26 cellular contexts compared by ENCODE assay signal in the genomic region with DNA sequence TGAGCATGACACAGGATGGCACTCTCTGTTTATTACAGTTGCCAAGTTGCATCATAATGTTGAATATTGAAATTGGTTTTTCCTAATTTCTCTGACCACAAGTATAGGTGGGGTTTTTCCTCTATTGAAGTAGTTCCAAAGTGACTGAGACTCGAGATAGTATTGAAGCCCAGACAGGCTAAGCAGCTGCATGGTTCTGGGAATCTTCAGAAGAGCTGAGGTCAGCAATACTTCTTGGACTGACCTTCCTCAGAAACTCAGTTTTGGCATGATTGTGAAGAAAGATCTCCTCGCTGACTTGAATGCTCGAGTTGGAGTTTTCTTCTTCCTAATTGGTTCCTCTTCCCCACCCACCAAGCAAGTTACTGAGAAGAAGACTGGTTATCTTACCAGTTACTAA.
A peak's percentile ranks its signal among the peaks of the same experiment; 100 is the strongest.
DNase-seq lines count a peak whose midpoint lies in the region; ATAC-seq and TF ChIP-seq lines count a peak whose summit lies in the region.
"Had no signal": no experiment of that assay in that cellular context is flagged by ENCODE, and none has a peak within 500 bp of the region (broad histone marks: within the 10 kb centered on the region; RNA-seq: fewer than 3 reads in every experiment).

No MANE protein-coding gene starts in this region.

- H3K4me3 Mint-ChIP-seq in activated naive CD4-positive, alpha-beta T cell treated with anti-CD3 and anti-CD28 coated beads for 36 hours = peak overlapping the region; percentile 36
- H3K4me3 Mint-ChIP-seq in CD4-positive, alpha-beta T cell = no peak overlapping the region
- H3K4me3 Mint-ChIP-seq: central memory CD8-positive, alpha-beta T cell; IgD-negative memory B cell; neural crest cell; stimulated activated naive B cell treated with anti-CD40 and anti-IgM and Interleukin-4, amounts not matched to agents 10 μg/mL and 1 μg/mL and 100 μg/mL, for 72 hours had no signal

- no peaks in the 10 kb centered on the region for H3K27me3 ChIP-seq in CD4-positive, alpha-beta T cell (ENCODE audit: control insufficient read depth, insufficient read depth, low read length)
- H3K27me3 ChIP-seq in prostate gland (replicated peaks; ENCODE audit: insufficient read depth) = no peaks in the 10 kb centered on the region
- H3K27me3 ChIP-seq: gastrocnemius medialis, MG63, sigmoid colon had no signal

- no peak overlapping the region for H3K27ac Mint-ChIP-seq in activated naive CD4-positive, alpha-beta T cell treated with anti-CD3 and anti-CD28 coated beads for 36 hours
- peak overlapping the region; percentile 24 for H3K27ac Mint-ChIP-seq in CD4-positive, alpha-beta T cell
- H3K27ac Mint-ChIP-seq: activated T-helper 2 cell treated with anti-CD3 and anti-CD28 coated beads, Interferon-gamma antibody, Interleukin-2, Interleukin-4, amounts not matched to agents 10 μg/mL and 5 μg/mL and 100 μg/mL, durations not matched to agents 14 hours and 24 hours and 36 hours; IgD-negative memory B cell; stimulated activated naive B cell treated with anti-CD40 and anti-IgM and Interleukin-4, amounts not matched to agents 10 μg/mL and 1 μg/mL and 100 μg/mL, for 72 hours had no signal

- H3K9me3 ChIP-seq in CD4-positive, alpha-beta T cell (ENCODE audit: control insufficient read depth, low read length) = no peaks in the 10 kb centered on the region
- H3K9me3 ChIP-seq in KOPT-K1 (ENCODE audit: insufficient read depth, low read length, poor library complexity, severe bottlenecking) (peaks cover 2% of the 10 kb centered on the region), prostate gland (no peaks in the 10 kb centered on the region)
- H3K9me3 ChIP-seq: gastrocnemius medialis, MG63, sigmoid colon had no signal

- TF ChIP-seq CTCF in CD4-positive, alpha-beta T cell (IDR thresholded peaks at IDR 0.05) = peak; percentile 13
- no peak for TF ChIP-seq CTCF in prostate gland (IDR thresholded peaks at IDR 0.05)

- H3K4me1 Mint-ChIP-seq in activated naive CD4-positive, alpha-beta T cell treated with anti-CD3 and anti-CD28 coated beads for 36 hours (ENCODE audit: low read depth) = peaks cover 41% of the 10 kb centered on the region
- H3K4me1 Mint-ChIP-seq in CD4-positive, alpha-beta T cell (ENCODE audit: low read depth) = peaks cover 39% of the 10 kb centered on the region
- H3K4me1 Mint-ChIP-seq: neural crest cell had no signal

- no peak for DNase-seq in activated naive CD4-positive, alpha-beta T cell treated with anti-CD3 and anti-CD28 coated beads for 36 hours
- no peak for DNase-seq in activated naive CD4-positive, alpha-beta T cell treated with anti-CD3 and anti-CD28 coated beads, Interleukin-2, amount 50 U/mL, for 16 hours
- DNase-seq in CD4-positive, alpha-beta T cell = no peak
- DNase-seq in fibroblast of gingiva (ENCODE audit: low read depth) (peak; percentile 0), NCI-H69 (lab: John Stamatoyannopoulos, UW) (no peak), HuH-7 (ENCODE audit: low spot score) (no peak), prostate gland (ENCODE audit: low spot score) (no peak)
- DNase-seq: activated CD4-positive, alpha-beta T cell treated with anti-CD3 and anti-CD28 coated beads for 4 hours; Calu3; gastrocnemius medialis; hippocampal formation; left colon; mesenchymal stem cell; MG63; NCI-H1105 treated with DMSO at 0.1 percent for 48 hours; NCI-H1930; NCI-H526; sigmoid colon; stimulated activated naive B cell treated with anti-CD40 and anti-IgM and Interleukin-4, amounts not matched to agents 10 μg/mL and 1 μg/mL and 100 μg/mL, for 72 hours had no signal

- no peaks in the 10 kb centered on the region for H3K4me1 ChIP-seq in prostate gland (replicated peaks)
- H3K4me1 ChIP-seq: BLaER1 treated with 17β-estradiol and CSF1 and Interleukin-3, amounts not matched to agents 10 nM and 100 nM; gastrocnemius medialis; sigmoid colon had no signal

- WGBS in prostate gland = 33% methylated on average over 3 of the region's 3 CpGs

- H3K4me3 ChIP-seq in prostate gland = no peak overlapping the region
- H3K4me3 ChIP-seq: BLaER1 treated with 17β-estradiol and CSF1 and Interleukin-3, amounts not matched to agents 10 nM and 100 nM; gastrocnemius medialis; GM12878; MG63; sigmoid colon had no signal

- POLR2A ChIA-PET in CD4-positive, alpha-beta T cell (lab: Charles Lee) = interaction anchor here (1.5 kb wide), 1 partner anchor 234 kb away, joined by 3 read pairs; no protein-coding TSS in a partner anchor

- CTCF ChIA-PET in activated naive CD4-positive, alpha-beta T cell treated with anti-CD3 and anti-CD28 coated beads for 36 hours (lab: Charles Lee) = interaction anchor here (1.2 kb wide), 1 partner anchor 45 kb away, joined by 3 read pairs; no protein-coding TSS in a partner anchor
- CTCF ChIA-PET in CD4-positive, alpha-beta T cell (lab: Charles Lee) = no interaction called here

- no peaks in the 10 kb centered on the region for H3K36me3 ChIP-seq in KOPT-K1 (ENCODE audit: insufficient read depth, low read length)
- H3K36me3 ChIP-seq in prostate gland = no peaks in the 10 kb centered on the region
- H3K36me3 ChIP-seq: BLaER1 treated with 17β-estradiol and CSF1 and Interleukin-3, amounts not matched to agents 10 nM and 100 nM; gastrocnemius medialis; MG63; sigmoid colon had no signal

- no peaks in the 10 kb centered on the region for H3K27me3 Mint-ChIP-seq in activated naive CD4-positive, alpha-beta T cell treated with anti-CD3 and anti-CD28 coated beads for 36 hours (ENCODE audit: low read depth)
- H3K27me3 Mint-ChIP-seq in CD4-positive, alpha-beta T cell = no peaks in the 10 kb centered on the region
- H3K27me3 Mint-ChIP-seq: central memory CD8-positive, alpha-beta T cell; IgD-negative memory B cell; stimulated activated naive B cell treated with anti-CD40 and anti-IgM and Interleukin-4, amounts not matched to agents 10 μg/mL and 1 μg/mL and 100 μg/mL, for 72 hours had no signal

- H3K27ac ChIP-seq in CD4-positive, alpha-beta T cell (ENCODE audit: low read depth, low read length) = no peak overlapping the region
- H3K27ac ChIP-seq in KOPT-K1 (ENCODE audit: low read depth, low read length, poor library complexity, severe bottlenecking) = peak overlapping the region; percentile 44
- no peak overlapping the region for H3K27ac ChIP-seq in prostate gland
- H3K27ac ChIP-seq: BLaER1 treated with 17β-estradiol and CSF1 and Interleukin-3, amounts not matched to agents 10 nM and 100 nM; gastrocnemius medialis; sigmoid colon had no signal

- peaks cover 2% of the 10 kb centered on the region for H3K9me3 Mint-ChIP-seq in activated naive CD4-positive, alpha-beta T cell treated with anti-CD3 and anti-CD28 coated beads for 36 hours
- no peaks in the 10 kb centered on the region for H3K9me3 Mint-ChIP-seq in CD4-positive, alpha-beta T cell
- H3K9me3 Mint-ChIP-seq: central memory CD8-positive, alpha-beta T cell had no signal

- TF ChIP-seq POLR2A in prostate gland (IDR thresholded peaks at IDR 0.05) = no peak

- no peaks in the 10 kb centered on the region for H3K36me3 Mint-ChIP-seq in activated naive CD4-positive, alpha-beta T cell treated with anti-CD3 and anti-CD28 coated beads for 36 hours (ENCODE audit: low read depth)
- no peaks in the 10 kb centered on the region for H3K36me3 Mint-ChIP-seq in CD4-positive, alpha-beta T cell (ENCODE audit: low read depth)
- H3K36me3 Mint-ChIP-seq: IgD-negative memory B cell had no signal

- ATAC-seq in CD4-positive, alpha-beta T cell (ENCODE audit: poor library complexity) = no peak
- ATAC-seq: gastrocnemius medialis; GM12878; left colon; stimulated activated naive B cell treated with anti-CD40 and anti-IgM and Interleukin-4, amounts not matched to agents 10 μg/mL and 1 μg/mL and 100 μg/mL, for 72 hours had no signal

- intact Hi-C loops in activated naive CD4-positive, alpha-beta T cell treated with anti-CD3 and anti-CD28 coated beads for 36 hours (cut with micrococcal nuclease) = loop anchor here (1.0 to 5.0 kb wide), 4 partner anchors 46 to 377 kb away; no protein-coding TSS in a partner anchor
- intact Hi-C loops in CD4-positive, alpha-beta T cell (cut with DNase I, micrococcal nuclease) = no loop called here
- intact Hi-C loops in prostate gland (cut with DNase I) = no loop called here
